7 cellular contexts compared by ENCODE assay signal in genomic region chr6:28105286-28105685, GRCh38. TPM values are rescaled to one million over a fixed set of nuclear protein-coding genes. Genes with fewer than 3 reads are reported as not detected.
DNase-seq lines count a peak whose midpoint lies in the region; ATAC-seq and TF ChIP-seq lines count a peak whose summit lies in the region.

No MANE protein-coding gene starts in this region.

- TF ChIP-seq POLR2A in esophagus squamous epithelium (IDR thresholded peaks at IDR 0.05), result no peak

- H3K4me3 ChIP-seq in esophagus squamous epithelium (peak overlapping the region; percentile 60 to 81 (median 78)), neutrophil (ENCODE audit: low read depth in 1 of 2, low read length in 1 of 2) (peak overlapping the region; percentile 67 to 75)

- ATAC-seq in HG03097 (IDR thresholded peaks at IDR 0.05; ENCODE audit: low FRiP score, unreplicated experiment), result peak; percentile 24
- ATAC-seq in GM18517 (IDR thresholded peaks at IDR 0.05; ENCODE audit: unreplicated experiment), result no peak
- no peak for ATAC-seq in HG03469 (IDR thresholded peaks at IDR 0.05; ENCODE audit: unreplicated experiment)

- POLR2A ChIA-PET in GM10248 (lab: Yijun Ruan, JAX), result interaction anchor here (0.8 to 1.0 kb wide), 3 partner anchors 20 to 27 kb away, joined by 3 read pairs; partner anchors contain the start of gene ZNF165

- intact Hi-C loops in esophagus squamous epithelium (cut with DNase I), result no loop called here

- peak overlapping the region; percentile 82 to 88 (median 88) for H3K27ac ChIP-seq in esophagus squamous epithelium
- H3K27ac ChIP-seq in neutrophil, result peak overlapping the region; percentile 79

- H3K4me1 ChIP-seq in esophagus squamous epithelium, result peaks cover 0 to 12% (median 0%) of the 10 kb centered on the region in 3 donors
- peaks cover 7 to 9% of the 10 kb centered on the region in 2 experiments for H3K4me1 ChIP-seq in neutrophil (ENCODE audit: control insufficient read depth in 1 of 2, insufficient read depth in 1 of 2, low read depth in 1 of 2, low read length in 1 of 2)

- DNase-seq in GM10248 (ENCODE audit: extremely low spot score) (peak; percentile 29), SKM-1 treated with dmso at 0.1 percent for 144 hours (lab: John Stamatoyannopoulos, UW; ENCODE audit: unreplicated experiment) (peak; percentile 42), esophagus squamous epithelium (lab: John Stamatoyannopoulos, UW) (no peak)

- H3K27me3 ChIP-seq in esophagus squamous epithelium, result peaks cover 0 to 12% (median 0%) of the 10 kb centered on the region in 4 donors
- H3K27me3 ChIP-seq in neutrophil, result peaks cover 41% of the 10 kb centered on the region

- H3K36me3 ChIP-seq in esophagus squamous epithelium (no peaks in the 10 kb centered on the region), neutrophil (no peaks in the 10 kb centered on the region)

- CTCF ChIA-PET in GM10248 (lab: Yijun Ruan, JAX), result interaction anchor here (0.8 to 2.2 kb wide), 17 partner anchors 8 to 819 kb away, joined by 3 to 20 read pairs (median 5); partner anchors contain the start of genes TRIM27 and ZSCAN16

- WGBS in esophagus squamous epithelium, 2 donors, result 34 to 35% methylated on average over 4 of the region's 4 CpGs

- no peaks in the 10 kb centered on the region for H3K9me3 ChIP-seq in esophagus squamous epithelium
- H3K9me3 ChIP-seq in neutrophil, result no peaks in the 10 kb centered on the region

- TF ChIP-seq CTCF in GM10248 (IDR thresholded peaks at IDR 0.05; ENCODE audit: control extremely low read depth, extremely low read depth, low read depth, missing control alignments) (peak; percentile 13), esophagus squamous epithelium (IDR thresholded peaks at IDR 0.05) (no peak), neutrophil (IDR thresholded peaks at IDR 0.05) (no peak)

RNA-seq across cellular contexts. Expression of gene ZSCAN16, which starts 19.1 kb away (rescaled TPM):
- total RNA-seq in esophagus squamous epithelium, result 1 to 10 TPM; 2.8 to 4.4 (median 3.6) TPM

RNA-seq across cellular contexts. Expression of gene ZNF165, which starts 24.9 kb away (rescaled TPM):
- total RNA-seq in esophagus squamous epithelium, result 1 to 10 TPM; 1.7 to 6.9 (median 2.2) TPM

RNA-seq across cellular contexts. Expression of gene ZKSCAN8, which starts 36.4 kb away (rescaled TPM):
- total RNA-seq in esophagus squamous epithelium, result 10 to 100 TPM in 1 of 4 donors, 1 to 10 TPM in 3; 2.2 to 17.5 (median 5.9) TPM
